ENCODE assay signal across 2 cellular contexts in the genomic region with DNA sequence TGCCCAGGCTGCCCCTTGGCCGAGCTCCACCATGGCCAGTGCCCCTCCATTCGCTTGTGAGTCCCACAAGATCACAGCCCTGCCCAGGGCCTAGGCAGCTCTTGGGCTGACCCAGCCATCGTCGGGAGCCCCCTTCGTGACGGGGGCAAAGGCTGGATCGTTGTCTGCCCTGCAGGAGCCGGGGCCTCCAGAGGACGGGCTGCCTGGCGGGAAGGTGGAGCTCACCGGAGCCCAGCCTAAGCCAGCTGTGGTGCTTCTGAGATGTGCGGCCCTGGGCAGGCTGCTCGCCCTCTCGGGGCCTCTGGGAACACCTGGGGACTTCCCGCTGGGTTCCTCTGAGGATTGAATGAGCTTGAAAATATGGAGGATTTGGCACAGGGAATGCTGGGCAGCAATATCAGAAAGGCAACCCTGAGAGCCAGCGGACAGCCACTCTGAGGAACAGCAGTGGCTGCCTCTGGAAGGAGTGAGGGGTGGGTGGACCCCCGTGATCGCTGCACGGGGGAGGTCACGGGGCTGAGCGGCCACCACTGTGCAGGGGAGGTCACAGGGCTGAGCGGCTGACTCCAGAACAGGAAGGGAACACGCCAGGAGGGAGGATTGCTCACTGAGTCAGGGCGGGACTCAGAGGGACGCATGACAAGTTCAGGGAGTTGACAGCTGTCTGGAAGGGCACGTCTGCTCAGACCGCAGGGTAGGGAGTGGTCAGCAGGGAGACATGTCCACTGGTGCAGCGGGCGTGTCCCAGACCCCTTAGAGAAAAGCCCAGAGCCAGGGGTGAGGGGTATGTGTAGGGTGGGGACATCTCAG.
TF ChIP-seq lines count a peak whose summit lies in the region.

No MANE protein-coding gene starts in this region.

TF ChIP-seq in Ishikawa, 13 proteins besides CTCF, POLR2A, EP300 and RAD21:
- TF ChIP-seq CREB1 (IDR thresholded peaks at IDR 0.05; ENCODE audit: low read depth) (no peak), TEAD4 (IDR thresholded peaks at IDR 0.05) (no peak), YY1 (IDR thresholded peaks at IDR 0.05; ENCODE audit: low read depth) (no peak), NFIC (IDR thresholded peaks at IDR 0.05) (0 out of 2 replicates have a peak, but pooled peaks have one; percentile 9), TCF12 (IDR thresholded peaks at IDR 0.05; ENCODE audit: low read depth) (peak; percentile 78), ZBTB7A (IDR thresholded peaks at IDR 0.05; ENCODE audit: low read depth) (0 out of 2 replicates have a peak, but pooled peaks have one; percentile 37)
- TF ChIP-seq, protein P1, sequence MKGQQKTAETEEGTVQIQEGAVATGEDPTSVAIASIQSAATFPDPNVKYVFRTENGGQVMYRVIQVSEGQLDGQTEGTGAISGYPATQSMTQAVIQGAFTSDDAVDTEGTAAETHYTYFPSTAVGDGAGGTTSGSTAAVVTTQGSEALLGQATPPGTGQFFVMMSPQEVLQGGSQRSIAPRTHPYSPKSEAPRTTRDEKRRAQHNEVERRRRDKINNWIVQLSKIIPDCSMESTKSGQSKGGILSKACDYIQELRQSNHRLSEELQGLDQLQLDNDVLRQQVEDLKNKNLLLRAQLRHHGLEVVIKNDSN (IDR thresholded peaks at IDR 0.05) = peak; percentile 5; the same call in 1 of the 2 replicates

TF ChIP-seq in K562, 482 proteins besides CTCF, POLR2A, EP300 and RAD21:
- no peak for TF ChIP-seq CHCHD3 (CRISPR knock-in tag; IDR thresholded peaks at IDR 0.05)
- no peak for TF ChIP-seq XRCC3 (IDR thresholded peaks at IDR 0.05)
- TF ChIP-seq MEIS2 (IDR thresholded peaks at IDR 0.05; ENCODE audit: partially characterized antibody) = peak; percentile 25
- TF ChIP-seq TEAD1 (CRISPR knock-in tag; IDR thresholded peaks at IDR 0.05) = no peak
- no peak for TF ChIP-seq NR4A1 (CRISPR knock-in tag; IDR thresholded peaks at IDR 0.05)
- no peak for TF ChIP-seq NR4A1 (tag; IDR thresholded peaks at IDR 0.05)
- TF ChIP-seq, protein P2, sequence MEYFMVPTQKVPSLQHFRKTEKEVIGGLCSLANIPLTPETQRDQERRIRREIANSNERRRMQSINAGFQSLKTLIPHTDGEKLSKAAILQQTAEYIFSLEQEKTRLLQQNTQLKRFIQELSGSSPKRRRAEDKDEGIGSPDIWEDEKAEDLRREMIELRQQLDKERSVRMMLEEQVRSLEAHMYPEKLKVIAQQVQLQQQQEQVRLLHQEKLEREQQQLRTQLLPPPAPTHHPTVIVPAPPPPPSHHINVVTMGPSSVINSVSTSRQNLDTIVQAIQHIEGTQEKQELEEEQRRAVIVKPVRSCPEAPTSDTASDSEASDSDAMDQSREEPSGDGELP (CRISPR knock-in tag; IDR thresholded peaks at IDR 0.05; ENCODE audit: borderline replicate concordance) = peak; percentile 42; the same call in 1 of the 2 replicates
- TF ChIP-seq EWSR1 (IDR thresholded peaks at IDR 0.05; ENCODE audit: borderline replicate concordance, low read depth, partially characterized antibody) = no peak
- no peak for TF ChIP-seq ZNF384 (IDR thresholded peaks at IDR 0.05; ENCODE audit: low read depth, low read length)
- TF ChIP-seq, protein P3, sequence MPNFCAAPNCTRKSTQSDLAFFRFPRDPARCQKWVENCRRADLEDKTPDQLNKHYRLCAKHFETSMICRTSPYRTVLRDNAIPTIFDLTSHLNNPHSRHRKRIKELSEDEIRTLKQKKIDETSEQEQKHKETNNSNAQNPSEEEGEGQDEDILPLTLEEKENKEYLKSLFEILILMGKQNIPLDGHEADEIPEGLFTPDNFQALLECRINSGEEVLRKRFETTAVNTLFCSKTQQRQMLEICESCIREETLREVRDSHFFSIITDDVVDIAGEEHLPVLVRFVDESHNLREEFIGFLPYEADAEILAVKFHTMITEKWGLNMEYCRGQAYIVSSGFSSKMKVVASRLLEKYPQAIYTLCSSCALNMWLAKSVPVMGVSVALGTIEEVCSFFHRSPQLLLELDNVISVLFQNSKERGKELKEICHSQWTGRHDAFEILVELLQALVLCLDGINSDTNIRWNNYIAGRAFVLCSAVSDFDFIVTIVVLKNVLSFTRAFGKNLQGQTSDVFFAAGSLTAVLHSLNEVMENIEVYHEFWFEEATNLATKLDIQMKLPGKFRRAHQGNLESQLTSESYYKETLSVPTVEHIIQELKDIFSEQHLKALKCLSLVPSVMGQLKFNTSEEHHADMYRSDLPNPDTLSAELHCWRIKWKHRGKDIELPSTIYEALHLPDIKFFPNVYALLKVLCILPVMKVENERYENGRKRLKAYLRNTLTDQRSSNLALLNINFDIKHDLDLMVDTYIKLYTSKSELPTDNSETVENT (CRISPR knock-in tag; IDR thresholded peaks at IDR 0.05) = 0 out of 2 replicates have a peak, but pooled peaks have one; percentile 7
- peak; percentile 43 for TF ChIP-seq SAP30 (IDR thresholded peaks at IDR 0.05; ENCODE audit: borderline replicate concordance, insufficient read depth, low read depth, low read length, poor library complexity, severe bottlenecking)
- TF ChIP-seq POLR2AphosphoS5 (IDR thresholded peaks at IDR 0.05; ENCODE audit: control insufficient read depth, insufficient read depth, low read depth, low read length) = no peak
- no peak for TF ChIP-seq HNRNPUL1 (IDR thresholded peaks at IDR 0.05; ENCODE audit: low read length)
- TF ChIP-seq, protein P4, sequence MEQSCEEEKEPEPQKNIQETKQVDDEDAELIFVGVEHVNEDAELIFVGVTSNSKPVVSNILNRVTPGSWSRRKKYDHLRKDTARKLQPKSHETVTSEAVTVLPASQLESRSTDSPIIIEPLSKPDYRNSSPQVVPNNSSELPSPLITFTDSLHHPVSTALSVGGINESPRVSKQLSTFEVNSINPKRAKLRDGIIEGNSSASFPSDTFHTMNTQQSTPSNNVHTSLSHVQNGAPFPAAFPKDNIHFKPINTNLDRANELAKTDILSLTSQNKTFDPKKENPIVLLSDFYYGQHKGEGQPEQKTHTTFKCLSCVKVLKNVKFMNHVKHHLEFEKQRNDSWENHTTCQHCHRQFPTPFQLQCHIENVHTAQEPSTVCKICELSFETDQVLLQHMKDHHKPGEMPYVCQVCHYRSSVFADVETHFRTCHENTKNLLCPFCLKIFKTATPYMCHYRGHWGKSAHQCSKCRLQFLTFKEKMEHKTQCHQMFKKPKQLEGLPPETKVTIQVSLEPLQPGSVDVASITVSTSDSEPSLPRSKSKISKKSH (CRISPR knock-in tag; IDR thresholded peaks at IDR 0.05) = no peak
- peak; percentile 36; the same call in 1 of the 2 replicates for TF ChIP-seq BHLHE40 (IDR thresholded peaks at IDR 0.05; ENCODE audit: low read length)
- TF ChIP-seq PCBP2 (IDR thresholded peaks at IDR 0.05; ENCODE audit: low read depth, low read length, poor library complexity, severe bottlenecking) = no peak
- no peak for TF ChIP-seq BCOR (IDR thresholded peaks at IDR 0.05)
- TF ChIP-seq, protein P5, sequence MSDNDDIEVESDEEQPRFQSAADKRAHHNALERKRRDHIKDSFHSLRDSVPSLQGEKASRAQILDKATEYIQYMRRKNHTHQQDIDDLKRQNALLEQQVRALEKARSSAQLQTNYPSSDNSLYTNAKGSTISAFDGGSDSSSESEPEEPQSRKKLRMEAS (CRISPR knock-in tag; IDR thresholded peaks at IDR 0.05) = no peak
- TF ChIP-seq, protein P6, sequence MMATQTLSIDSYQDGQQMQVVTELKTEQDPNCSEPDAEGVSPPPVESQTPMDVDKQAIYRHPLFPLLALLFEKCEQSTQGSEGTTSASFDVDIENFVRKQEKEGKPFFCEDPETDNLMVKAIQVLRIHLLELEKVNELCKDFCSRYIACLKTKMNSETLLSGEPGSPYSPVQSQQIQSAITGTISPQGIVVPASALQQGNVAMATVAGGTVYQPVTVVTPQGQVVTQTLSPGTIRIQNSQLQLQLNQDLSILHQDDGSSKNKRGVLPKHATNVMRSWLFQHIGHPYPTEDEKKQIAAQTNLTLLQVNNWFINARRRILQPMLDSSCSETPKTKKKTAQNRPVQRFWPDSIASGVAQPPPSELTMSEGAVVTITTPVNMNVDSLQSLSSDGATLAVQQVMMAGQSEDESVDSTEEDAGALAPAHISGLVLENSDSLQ (IDR thresholded peaks at IDR 0.05) = peak; percentile 28; the same call in 1 of the 2 replicates
- TF ChIP-seq, protein P7, sequence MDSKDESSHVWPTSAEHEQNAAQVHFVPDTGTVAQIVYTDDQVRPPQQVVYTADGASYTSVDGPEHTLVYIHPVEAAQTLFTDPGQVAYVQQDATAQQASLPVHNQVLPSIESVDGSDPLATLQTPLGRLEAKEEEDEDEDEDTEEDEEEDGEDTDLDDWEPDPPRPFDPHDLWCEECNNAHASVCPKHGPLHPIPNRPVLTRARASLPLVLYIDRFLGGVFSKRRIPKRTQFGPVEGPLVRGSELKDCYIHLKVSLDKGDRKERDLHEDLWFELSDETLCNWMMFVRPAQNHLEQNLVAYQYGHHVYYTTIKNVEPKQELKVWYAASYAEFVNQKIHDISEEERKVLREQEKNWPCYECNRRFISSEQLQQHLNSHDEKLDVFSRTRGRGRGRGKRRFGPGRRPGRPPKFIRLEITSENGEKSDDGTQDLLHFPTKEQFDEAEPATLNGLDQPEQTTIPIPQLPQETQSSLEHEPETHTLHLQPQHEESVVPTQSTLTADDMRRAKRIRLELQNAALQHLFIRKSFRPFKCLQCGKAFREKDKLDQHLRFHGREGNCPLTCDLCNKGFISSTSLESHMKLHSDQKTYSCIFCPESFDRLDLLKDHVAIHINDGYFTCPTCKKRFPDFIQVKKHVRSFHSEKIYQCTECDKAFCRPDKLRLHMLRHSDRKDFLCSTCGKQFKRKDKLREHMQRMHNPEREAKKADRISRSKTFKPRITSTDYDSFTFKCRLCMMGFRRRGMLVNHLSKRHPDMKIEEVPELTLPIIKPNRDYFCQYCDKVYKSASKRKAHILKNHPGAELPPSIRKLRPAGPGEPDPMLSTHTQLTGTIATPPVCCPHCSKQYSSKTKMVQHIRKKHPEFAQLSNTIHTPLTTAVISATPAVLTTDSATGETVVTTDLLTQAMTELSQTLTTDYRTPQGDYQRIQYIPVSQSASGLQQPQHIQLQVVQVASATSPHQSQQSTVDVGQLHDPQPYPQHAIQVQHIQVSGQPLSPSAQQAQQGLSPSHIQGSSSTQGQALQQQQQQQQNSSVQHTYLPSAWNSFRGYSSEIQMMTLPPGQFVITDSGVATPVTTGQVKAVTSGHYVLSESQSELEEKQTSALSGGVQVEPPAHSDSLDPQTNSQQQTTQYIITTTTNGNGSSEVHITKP (IDR thresholded peaks at IDR 0.05; ENCODE audit: partially characterized antibody) = no peak
- TF ChIP-seq ZNF584 (CRISPR knock-in tag; IDR thresholded peaks at IDR 0.05; ENCODE audit: low read depth) = no peak
- no peak for TF ChIP-seq NFYB (IDR thresholded peaks at IDR 0.05; ENCODE audit: extremely low read depth, insufficient read length)
- no peak for TF ChIP-seq RFX5 (IDR thresholded peaks at IDR 0.05; ENCODE audit: low read depth, low read length)
- TF ChIP-seq ZNF263 (CRISPR knock-in tag; IDR thresholded peaks at IDR 0.05; ENCODE audit: borderline replicate concordance) = 0 out of 2 replicates have a peak, but pooled peaks have one; percentile 14
- TF ChIP-seq ZNF124 (CRISPR knock-in tag; IDR thresholded peaks at IDR 0.05) = no peak
- no peak for TF ChIP-seq ZNF197 (CRISPR knock-in tag; IDR thresholded peaks at IDR 0.05; ENCODE audit: low read depth)
- TF ChIP-seq, protein P8, sequence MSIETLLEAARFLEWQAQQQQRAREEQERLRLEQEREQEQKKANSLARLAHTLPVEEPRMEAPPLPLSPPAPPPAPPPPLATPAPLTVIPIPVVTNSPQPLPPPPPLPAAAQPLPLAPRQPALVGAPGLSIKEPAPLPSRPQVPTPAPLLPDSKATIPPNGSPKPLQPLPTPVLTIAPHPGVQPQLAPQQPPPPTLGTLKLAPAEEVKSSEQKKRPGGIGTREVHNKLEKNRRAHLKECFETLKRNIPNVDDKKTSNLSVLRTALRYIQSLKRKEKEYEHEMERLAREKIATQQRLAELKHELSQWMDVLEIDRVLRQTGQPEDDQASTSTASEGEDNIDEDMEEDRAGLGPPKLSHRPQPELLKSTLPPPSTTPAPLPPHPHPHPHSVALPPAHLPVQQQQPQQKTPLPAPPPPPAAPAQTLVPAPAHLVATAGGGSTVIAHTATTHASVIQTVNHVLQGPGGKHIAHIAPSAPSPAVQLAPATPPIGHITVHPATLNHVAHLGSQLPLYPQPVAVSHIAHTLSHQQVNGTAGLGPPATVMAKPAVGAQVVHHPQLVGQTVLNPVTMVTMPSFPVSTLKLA (conservative IDR thresholded peaks at IDR 0.05) = no peak
TF ChIP-seq in K562: peak in this region for 7.
